Comparison of ENCODE assay signal across 3 cellular contexts in the genomic region with DNA sequence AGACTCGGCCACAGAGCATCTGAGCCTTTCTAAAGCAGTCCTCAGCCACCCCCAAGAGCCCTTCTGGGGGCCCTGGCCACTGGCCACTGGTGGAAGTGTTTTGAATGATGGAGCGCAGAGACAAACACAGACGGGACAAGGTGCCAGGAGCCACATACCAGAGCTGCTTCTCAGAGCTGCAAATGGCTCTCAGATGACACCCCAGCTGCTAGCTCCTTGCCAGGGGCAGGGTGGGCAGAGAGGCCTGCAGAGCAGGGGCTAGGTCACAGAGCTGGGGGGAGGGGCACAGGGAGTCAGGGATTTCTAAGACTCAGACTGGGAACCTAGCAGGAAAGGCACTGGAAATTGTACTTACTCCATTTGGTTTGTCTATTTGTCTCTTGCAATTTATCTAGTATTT.
TF ChIP-seq lines count a peak whose summit lies in the region.

No MANE protein-coding gene starts in this region.

TF ChIP-seq in GM23338, 12 proteins besides CTCF, POLR2A, EP300 and RAD21 (continues in another document):
- TF ChIP-seq POLR2AphosphoS5 (IDR thresholded peaks at IDR 0.05; ENCODE audit: low read depth) = no peak
- TF ChIP-seq EZH2 (IDR thresholded peaks at IDR 0.05; ENCODE audit: low read depth, unreplicated experiment) = no peak
- no peak for TF ChIP-seq ZNF331 (CRISPR knock-in tag; IDR thresholded peaks at IDR 0.05; ENCODE audit: low read depth)
- no peak for TF ChIP-seq JUNB (IDR thresholded peaks at IDR 0.05; ENCODE audit: unreplicated experiment)
- TF ChIP-seq ETS1 (IDR thresholded peaks at IDR 0.05) = no peak
- TF ChIP-seq CREB1 (CRISPR knock-in tag; IDR thresholded peaks at IDR 0.05; ENCODE audit: low read depth) = no peak
- no peak for TF ChIP-seq NANOG (IDR thresholded peaks at IDR 0.05; ENCODE audit: borderline replicate concordance)
- no peak for TF ChIP-seq ZNF114 (CRISPR knock-in tag; IDR thresholded peaks at IDR 0.05)
- no peak for TF ChIP-seq EZH2phosphoT487 (IDR thresholded peaks at IDR 0.05; ENCODE audit: unreplicated experiment)

TF ChIP-seq in endothelial cell of umbilical vein, 7 proteins besides CTCF, POLR2A, EP300 and RAD21:
- TF ChIP-seq EZH2 (IDR thresholded peaks at IDR 0.05; ENCODE audit: borderline replicate concordance, low read depth, low read length, severe bottlenecking) = no peak

TF ChIP-seq in neural cell, 6 proteins besides CTCF, POLR2A, EP300 and RAD21:
- no peak for TF ChIP-seq EZH2 (IDR thresholded peaks at IDR 0.05; ENCODE audit: borderline replicate concordance, insufficient read depth, low read length, poor library complexity, severe bottlenecking)
- TF ChIP-seq SMC3 (conservative IDR thresholded peaks at IDR 0.05; ENCODE audit: poor library complexity) = no peak
- no peak for TF ChIP-seq POLR2AphosphoS5 (IDR thresholded peaks at IDR 0.05)
- no peak for TF ChIP-seq MXI1 (conservative IDR thresholded peaks at IDR 0.05; ENCODE audit: poor library complexity, severe bottlenecking)
- no peak for TF ChIP-seq TAF1 (IDR thresholded peaks at IDR 0.05; ENCODE audit: low read depth)
